ENCODE assay signal across 20 cellular contexts in genomic region chr20:15396026-15396425, GRCh38.
A peak's percentile ranks its signal among the peaks of the same experiment; 100 is the strongest.
DNase-seq lines count a peak whose midpoint lies in the region; ATAC-seq, FAIRE-seq and TF ChIP-seq lines count a peak whose summit lies in the region.
"Had no signal": no experiment of that assay in that cellular context is flagged by ENCODE, and none has a peak within 500 bp of the region (broad histone marks: within the 10 kb centered on the region; RNA-seq: fewer than 3 reads in every experiment).

No MANE protein-coding gene starts in this region.

- H3K4me1 ChIP-seq in A549 (no peaks in the 10 kb centered on the region), Karpas-422 (ENCODE audit: low read length) (no peaks in the 10 kb centered on the region)

- 0 out of 2 replicates have a peak, but pooled peaks cover 2% of the 10 kb centered on the region for H3K9me2 ChIP-seq in Karpas-422 (replicated peaks; ENCODE audit: insufficient read depth, low read length)

- H3K9me3 ChIP-seq in A549 (no peaks in the 10 kb centered on the region), Karpas-422 (ENCODE audit: low read length) (no peaks in the 10 kb centered on the region)
- H3K9me3 ChIP-seq: Caco-2 had no signal

- H3K9ac ChIP-seq in Karpas-422 (ENCODE audit: low read length): no peak overlapping the region

- H3K4me2 ChIP-seq in A549 (no peak overlapping the region), Karpas-422 (ENCODE audit: low read depth, low read length, poor library complexity, severe bottlenecking) (no peak overlapping the region)

- TF ChIP-seq CTCF in A549 (IDR thresholded peaks at IDR 0.05) (no peak), epithelial cell of esophagus (IDR thresholded peaks at IDR 0.05; ENCODE audit: insufficient read depth, low read depth, low read length, missing control alignments) (no peak)

- H3K27ac ChIP-seq in A549 (no peak overlapping the region), Karpas-422 (ENCODE audit: low read length) (no peak overlapping the region)
- H3K27ac ChIP-seq: C4-2B, HL-60 had no signal

- H3K36me3 ChIP-seq in Karpas-422 (ENCODE audit: insufficient read depth, low read length): no peaks in the 10 kb centered on the region

- H3K4me3 ChIP-seq in A549 (no peak overlapping the region), epithelial cell of esophagus (ENCODE audit: low read length) (no peak overlapping the region), Karpas-422 (ENCODE audit: low read length) (no peak overlapping the region)

- no peak for TF ChIP-seq RAD21 in A549 (conservative IDR thresholded peaks at IDR 0.05 in 1 of 2, IDR thresholded peaks at IDR 0.05 in 1 of 2)

- DNase-seq in A549 (ENCODE audit: low read depth in 1 of 2, low spot score in 1 of 2): no peak
- peak; percentile 29 for DNase-seq in M059J (ENCODE audit: low read depth)
- DNase-seq in epithelial cell of esophagus (ENCODE audit: low read depth): peak; percentile 82
- peak; percentile 83 for DNase-seq in kidney tubule cell (ENCODE audit: low spot score)
- DNase-seq in Karpas-422: no peak
- DNase-seq in DMS79 treated with DMSO at 0.1 percent for 48 hours (lab: John Stamatoyannopoulos, UW): no peak
- DNase-seq: AML-193; Caco-2; CD4-positive, alpha-beta T cell; GDM1; H9; KBM-7 had no signal

- ATAC-seq in A549 (no peak), GM18520 (IDR thresholded peaks at IDR 0.05; ENCODE audit: unreplicated experiment) (no peak)
- ATAC-seq: HepG2 had no signal

- no peak overlapping the region for H2AFZ ChIP-seq in Karpas-422 (ENCODE audit: low read length)

- peak; percentile 46 for FAIRE-seq in A549 (lab: Jason Lieb, UNC)
- FAIRE-seq: A204.1, D721Med, GM19239, H1, HepG2 had no signal

- no peaks in the 10 kb centered on the region for H4K20me1 ChIP-seq in Karpas-422 (ENCODE audit: insufficient read depth, low read depth, low read length)

- POLR2A ChIA-PET in A549 (lab: Yijun Ruan, JAX): no interaction called here

- no peak for TF ChIP-seq POLR2A in A549 (IDR thresholded peaks at IDR 0.05; ENCODE audit: low read length)

- no peak for TF ChIP-seq EP300 in A549 (IDR thresholded peaks at IDR 0.05)

- CTCF ChIA-PET in A549 (lab: Yijun Ruan, JAX): no interaction called here

- WGBS in A549 (ENCODE audit: missing lambda C conversion rate): 53% methylated on average over 2 of the region's 2 CpGs

- no peaks in the 10 kb centered on the region for H3K27me3 ChIP-seq in Karpas-422 (ENCODE audit: low read length)

- H3K79me2 ChIP-seq in Karpas-422 (ENCODE audit: low read length): no peaks in the 10 kb centered on the region

TF ChIP-seq in A549, 52 proteins besides CTCF, POLR2A, EP300 and RAD21:
- no peak for TF ChIP-seq MAFK (IDR thresholded peaks at IDR 0.05; ENCODE audit: partially characterized antibody)
- no peak for TF ChIP-seq CHD4 (IDR thresholded peaks at IDR 0.05; ENCODE audit: borderline replicate concordance)
- no peak for TF ChIP-seq NPAS2 (CRISPR knock-in tag; IDR thresholded peaks at IDR 0.05; ENCODE audit: borderline replicate concordance)

Comparison
In these comparisons a context has a peak if more than half of its experiments do, and no peak if none do; other contexts are left out.
1. DNase-seq: peak in M059J (single experiment), epithelial cell of esophagus (single experiment) and kidney tubule cell (single experiment); none in A549 (0 of 2), Karpas-422 (single experiment) and DMS79 treated with DMSO at 0.1 percent for 48 hours (single experiment).